ENCODE assay signal across 8 cellular contexts in the genomic region with DNA sequence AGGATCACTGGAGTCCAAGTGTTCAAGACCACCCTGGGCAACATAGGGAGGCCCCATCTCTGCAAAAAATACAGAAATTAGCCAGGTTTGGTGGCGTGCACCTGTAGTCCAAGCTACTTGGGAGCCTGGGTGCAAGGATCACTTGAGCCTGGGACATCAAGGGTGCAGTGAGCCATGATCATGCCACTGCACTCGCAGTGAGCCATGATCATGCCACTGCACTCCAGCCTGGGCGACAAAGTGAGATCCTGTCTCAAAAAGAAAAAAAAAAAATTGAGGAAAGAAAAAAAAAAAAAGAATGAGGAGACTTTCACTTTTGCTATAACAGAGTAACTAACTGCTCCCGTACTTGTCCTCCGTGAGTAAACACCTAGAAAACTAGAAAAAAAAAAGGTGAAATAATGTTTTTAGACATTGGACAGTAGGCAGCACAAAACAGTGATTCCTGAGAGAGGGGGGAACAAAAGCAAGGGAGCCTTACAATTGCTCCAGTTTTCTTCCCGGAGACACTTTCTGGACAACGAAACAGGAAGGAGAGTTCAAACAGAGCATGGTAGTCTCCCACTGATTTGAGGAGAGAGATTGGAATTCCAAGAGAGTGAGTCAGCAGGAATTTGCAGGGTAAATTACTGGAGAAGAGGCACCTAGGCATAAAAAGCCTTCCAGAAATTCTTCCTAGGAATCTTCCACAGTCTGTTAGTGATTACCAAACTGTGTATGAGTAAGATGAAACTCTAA. TPM values are rescaled to one million over a fixed set of nuclear protein-coding genes. Genes with fewer than 3 reads are reported as not detected.
DNase-seq lines count a peak whose midpoint lies in the region; ATAC-seq and TF ChIP-seq lines count a peak whose summit lies in the region.

No MANE protein-coding gene starts in this region.

- H3K27me3 ChIP-seq in Peyer's patch = no peaks in the 10 kb centered on the region
- H3K27me3 ChIP-seq in endodermal cell (ENCODE audit: control insufficient read depth, insufficient read depth, low read length, poor library complexity, severe bottlenecking) = no peaks in the 10 kb centered on the region

- H3K27ac Mint-ChIP-seq in endodermal cell = peak overlapping the region; percentile 97

- WGBS in endodermal cell (ENCODE audit: insufficient coverage in 1 of 2, insufficient read length in 1 of 2), 2 experiments = 28 to 52% methylated on average over 6 to 7 of the region's 7 CpGs

- no peak for TF ChIP-seq POLR2A in Peyer's patch (IDR thresholded peaks at IDR 0.05)

- intact Hi-C loops in mucosa of descending colon (cut with DNase I, micrococcal nuclease) = no loop called here

- in situ Hi-C loops in G401 (cut with HindIII; ENCODE audit: low sequenced_read_pairs) = no loop called here

- peaks cover 3% of the 10 kb centered on the region for H3K36me3 Mint-ChIP-seq in endodermal cell (ENCODE audit: low read depth)

- DNase-seq in G401 (ENCODE audit: low spot score) (peak; percentile 72), Peyer's patch (no peak), endodermal cell (peak; percentile 77), mucosa of descending colon (no peak)
- DNase-seq in activated CD4-positive, alpha-beta T cell treated with anti-CD3 and anti-CD28 coated beads for 4 hours = no peak

- H3K27ac ChIP-seq in Peyer's patch (peak overlapping the region in 3 of 4 donors; percentile 25 to 66 (median 50)), endodermal cell (ENCODE audit: low read depth, low read length) (peak overlapping the region; percentile 90)

- H3K4me1 ChIP-seq in Peyer's patch = no peaks in the 10 kb centered on the region
- no peaks in the 10 kb centered on the region for H3K4me1 ChIP-seq in endodermal cell (ENCODE audit: control insufficient read depth, insufficient read depth, low read length)
- H3K4me1 ChIP-seq in mucosa of descending colon (ENCODE audit: low read depth) = no peaks in the 10 kb centered on the region

- ATAC-seq in mucosa of descending colon (peak; percentile 79), HG02610 (IDR thresholded peaks at IDR 0.05; ENCODE audit: unreplicated experiment) (no peak), GM19035 (IDR thresholded peaks at IDR 0.05; ENCODE audit: unreplicated experiment) (no peak), GM21528 (IDR thresholded peaks at IDR 0.05; ENCODE audit: low FRiP score, unreplicated experiment) (no peak)

- H3K36me3 ChIP-seq in Peyer's patch (no peaks in the 10 kb centered on the region), endodermal cell (ENCODE audit: control insufficient read depth, insufficient read depth, low read length) (no peaks in the 10 kb centered on the region), mucosa of descending colon (ENCODE audit: low read depth) (no peaks in the 10 kb centered on the region)

- no peak for TF ChIP-seq CTCF in Peyer's patch (IDR thresholded peaks at IDR 0.05)
- TF ChIP-seq CTCF in endodermal cell (conservative IDR thresholded peaks at IDR 0.05) = no peak
- TF ChIP-seq CTCF in mucosa of descending colon (IDR thresholded peaks at IDR 0.05) = no peak

- H3K9ac ChIP-seq in endodermal cell (ENCODE audit: extremely low read depth, low read length, poor library complexity, severe bottlenecking) = peak overlapping the region; percentile 49

- H3K9me3 Mint-ChIP-seq in endodermal cell = peaks cover 29% of the 10 kb centered on the region

- no peaks in the 10 kb centered on the region for H3K9me3 ChIP-seq in Peyer's patch
- peaks cover 25% of the 10 kb centered on the region for H3K9me3 ChIP-seq in endodermal cell (ENCODE audit: control insufficient read depth, low read length)
- H3K9me3 ChIP-seq in mucosa of descending colon = peaks cover 5% of the 10 kb centered on the region

- H3K4me3 ChIP-seq in Peyer's patch = peak overlapping the region in 2 of 4 donors; percentile 33 to 39
- H3K4me3 ChIP-seq in endodermal cell (ENCODE audit: low read length) = peak overlapping the region; percentile 33
- no peak overlapping the region for H3K4me3 ChIP-seq in mucosa of descending colon

- H3K27me3 Mint-ChIP-seq in endodermal cell (ENCODE audit: insufficient read depth) = peaks cover 3% of the 10 kb centered on the region

- H3K4me3 Mint-ChIP-seq in endodermal cell = peak overlapping the region; percentile 43

- H3K4me1 Mint-ChIP-seq in endodermal cell = peaks cover 14% of the 10 kb centered on the region

RNA-seq across cellular contexts. Expression of gene ZBTB5, which starts 6.9 kb away (rescaled TPM):
- total RNA-seq in G401 (2014; rRNA removed; shearing (Covaris generic)) = 18.8 and 20.7 TPM in 2 replicates
- total RNA-seq in Peyer's patch (10 to 100 TPM in 3 of 4 donors, 1 to 10 TPM in 1; 9.1 to 15.1 (median 12.8) TPM), endodermal cell (10 to 100 TPM; 12.5 to 19.4 TPM), mucosa of descending colon (10 to 100 TPM in 1 of 3 donors, 1 to 10 TPM in 2; 7.8 to 11.9 (median 9.5) TPM)
- 26.2 TPM for polyA plus RNA-seq in endodermal cell (2013, experiment 1 of 2)
- polyA plus RNA-seq in endodermal cell (2013, experiment 2 of 2) = 25.8 TPM

RNA-seq across cellular contexts. Expression of gene POLR1E, which starts 13.6 kb away (rescaled TPM):
- 37.5 and 44.2 TPM in 2 replicates for total RNA-seq in G401 (2014; rRNA removed; shearing (Covaris generic))
- total RNA-seq in Peyer's patch (10 to 100 TPM in 1 of 4 donors, 1 to 10 TPM in 3; 4.0 to 21.5 (median 8.1) TPM), endodermal cell (10 to 100 TPM; 23.5 to 25.2 TPM), mucosa of descending colon (10 to 100 TPM; 10.5 to 21.2 (median 11.2) TPM)
- polyA plus RNA-seq in endodermal cell (2013, experiment 1 of 2) = 22.3 TPM
- polyA plus RNA-seq in endodermal cell (2013, experiment 2 of 2) = 21.5 TPM

RNA-seq across cellular contexts. Expression of gene GRHPR, which starts 49.6 kb away (rescaled TPM):
- 181 and 183 TPM in 2 replicates for total RNA-seq in G401 (2014; rRNA removed; shearing (Covaris generic))
- total RNA-seq in Peyer's patch = 100 to 1,000 TPM in 3 of 4 donors, 10 to 100 TPM in 1; 99.0 to 141 (median 114) TPM
- total RNA-seq in endodermal cell = 100 to 1,000 TPM; 105 to 128 TPM
- 105 TPM for polyA plus RNA-seq in endodermal cell (2013, experiment 1 of 2)
- polyA plus RNA-seq in endodermal cell (2013, experiment 2 of 2) = 92.7 TPM
- 10 to 100 TPM; 63.0 to 81.3 (median 79.5) TPM for total RNA-seq in mucosa of descending colon

Comparison
In these comparisons a context has a peak if more than half of its experiments do, and no peak if none do; other contexts are left out.
1. DNase-seq: peak in G401 (single experiment) and endodermal cell (single experiment); none in Peyer's patch (0 of 3), mucosa of descending colon (0 of 3) and activated CD4-positive, alpha-beta T cell treated with anti-CD3 and anti-CD28 coated beads for 4 hours (0 of 2).